8 cellular contexts compared by ENCODE assay signal in the genomic region with DNA sequence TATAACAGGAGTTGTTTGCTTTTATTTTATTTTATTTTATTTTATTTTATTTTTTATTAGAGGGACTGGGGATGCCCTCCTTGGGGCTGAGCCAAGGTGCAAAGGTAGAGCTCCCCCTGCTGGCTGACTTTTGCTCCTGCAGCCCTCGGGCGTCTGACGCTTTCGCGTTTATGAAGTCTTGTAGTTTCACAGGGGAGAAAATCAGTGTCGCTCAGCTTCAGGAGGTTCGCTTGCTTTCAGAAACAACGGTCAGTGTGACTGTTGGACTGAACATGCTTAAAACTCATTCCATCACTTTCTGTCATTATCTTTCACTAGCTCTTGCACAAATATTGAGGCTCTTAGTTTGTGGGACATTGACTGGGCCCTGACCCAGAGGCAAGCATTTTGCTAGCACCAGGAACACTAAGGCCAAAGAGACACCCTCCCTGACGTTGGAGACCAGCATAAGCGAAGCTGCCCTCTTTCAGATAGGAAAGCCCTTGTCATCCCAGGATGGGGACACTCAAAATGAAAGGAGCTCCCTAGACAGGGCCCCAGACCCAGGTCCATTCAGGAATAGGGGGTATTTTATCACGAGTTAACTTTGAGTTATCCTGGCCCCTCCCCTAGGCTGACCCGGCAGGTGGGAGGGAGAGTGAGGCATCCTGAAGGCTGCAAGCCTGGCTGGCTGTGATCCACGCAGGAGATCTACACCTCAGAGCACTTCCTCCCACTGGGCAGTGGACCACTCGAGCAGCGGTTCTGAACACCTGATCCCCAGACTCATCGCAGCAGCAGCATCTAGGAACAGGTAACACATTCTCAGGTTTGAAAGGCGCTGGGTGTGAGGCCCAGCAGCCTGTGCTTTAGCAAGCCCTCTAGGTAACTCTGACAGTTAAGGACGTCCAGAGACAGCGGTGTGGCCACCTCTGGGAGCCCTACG. TPM values are rescaled to one million over a fixed set of nuclear protein-coding genes. Genes with fewer than 3 reads are reported as not detected.
DNase-seq lines count a peak whose midpoint lies in the region; ATAC-seq, FAIRE-seq and TF ChIP-seq lines count a peak whose summit lies in the region.

No MANE protein-coding gene starts in this region.

- H3K27ac ChIP-seq in A673 (ENCODE audit: low read depth, low read length, poor library complexity, severe bottlenecking): no peak overlapping the region
- no peak overlapping the region for H3K27ac ChIP-seq in aorta (ENCODE audit: low read depth in 1 of 2, low read length in 2 of 2)

- no peak overlapping the region for H3K4me3 Mint-ChIP-seq in activated naive CD4-positive, alpha-beta T cell treated with anti-CD3 and anti-CD28 coated beads, Interleukin-2, amount 10 ng/mL, durations not matched to agents 7 days and 5 days

- ATAC-seq in aorta (ENCODE audit: low FRiP score): peak; percentile 76

- no peaks in the 10 kb centered on the region for H3K9me3 ChIP-seq in A673 (ENCODE audit: low read depth, low read length, poor library complexity, severe bottlenecking)
- no peaks in the 10 kb centered on the region for H3K9me3 ChIP-seq in aorta (ENCODE audit: control insufficient read depth, low read length)

- H3K27me3 Mint-ChIP-seq in activated naive CD4-positive, alpha-beta T cell treated with anti-CD3 and anti-CD28 coated beads, Interleukin-2, amount 10 ng/mL, durations not matched to agents 7 days and 5 days: peaks cover 56% of the 10 kb centered on the region

- 55 to 56% methylated on average over 20 of the region's 20 CpGs for WGBS in aorta, 2 donors

- POLR2A ChIA-PET in A673 (lab: Charles Lee; ENCODE audit: low non-redundant PET): interaction anchor here (0.6 kb wide), 1 partner anchor 621 kb away, joined by 3 read pairs; no protein-coding TSS in a partner anchor

- no peaks in the 10 kb centered on the region for H3K4me1 ChIP-seq in A673 (ENCODE audit: insufficient read depth, low read length, poor library complexity, severe bottlenecking)
- H3K4me1 ChIP-seq in aorta (ENCODE audit: control insufficient read depth in 1 of 2, insufficient read depth in 2 of 2, low read length in 2 of 2): peaks cover 0 to 2% of the 10 kb centered on the region in 2 donors

- H3K27ac Mint-ChIP-seq in activated naive CD4-positive, alpha-beta T cell treated with anti-CD3 and anti-CD28 coated beads, Interleukin-2, amount 10 ng/mL, durations not matched to agents 7 days and 5 days: no peak overlapping the region

- intact Hi-C loops in A673 (cut with micrococcal nuclease; ENCODE audit: unreplicated experiment): loop anchor here (1.0 kb wide), 1 partner anchor 157 kb away; no protein-coding TSS in a partner anchor
- intact Hi-C loops in cardiac septum (cut with DNase I): loop anchor here (1.0 to 5.0 kb wide), 2 partner anchors 158 to 441 kb away; no protein-coding TSS in a partner anchor
- intact Hi-C loops in aorta (cut with DNase I): loop anchor here (5.0 to 10.0 kb wide), 4 partner anchors 36 to 444 kb away; a partner anchor contains a TSS

- H3K4me3 ChIP-seq in A673 (ENCODE audit: low read depth, low read length, poor library complexity, severe bottlenecking) (no peak overlapping the region), aorta (ENCODE audit: low read length in 2 of 2) (no peak overlapping the region)

- no peaks in the 10 kb centered on the region for H3K36me3 Mint-ChIP-seq in activated naive CD4-positive, alpha-beta T cell treated with anti-CD3 and anti-CD28 coated beads, Interleukin-2, amount 10 ng/mL, durations not matched to agents 7 days and 5 days

- peak; percentile 73 for DNase-seq in A673 (ENCODE audit: low spot score)
- DNase-seq in GM12891 (ENCODE audit: insufficient read length, low spot score): peak; percentile 44
- peak; percentile 30 for DNase-seq in HuH-7.5 (ENCODE audit: low spot score)
- DNase-seq in SKM-1 (lab: John Stamatoyannopoulos, UW; ENCODE audit: unreplicated experiment): peak; percentile 20
- DNase-seq in activated naive CD4-positive, alpha-beta T cell treated with anti-CD3 and anti-CD28 coated beads, Interleukin-2, amount 10 ng/mL, durations not matched to agents 7 days and 5 days: peak; percentile 86
- peak; percentile 90 for DNase-seq in cardiac septum (ENCODE audit: low spot score)
- DNase-seq in renal cortical epithelial cell (ENCODE audit: low read depth): peak; percentile 40
- DNase-seq in aorta: peak; percentile 71 to 90

- H3K9me3 Mint-ChIP-seq in activated naive CD4-positive, alpha-beta T cell treated with anti-CD3 and anti-CD28 coated beads, Interleukin-2, amount 10 ng/mL, durations not matched to agents 7 days and 5 days: no peaks in the 10 kb centered on the region

- peaks cover 33% of the 10 kb centered on the region for H3K4me1 Mint-ChIP-seq in activated naive CD4-positive, alpha-beta T cell treated with anti-CD3 and anti-CD28 coated beads, Interleukin-2, amount 10 ng/mL, durations not matched to agents 7 days and 5 days

- H3K27me3 ChIP-seq in A673 (replicated peaks; ENCODE audit: insufficient read depth, low read depth, low read length, poor library complexity) (no peaks in the 10 kb centered on the region), aorta (ENCODE audit: control insufficient read depth in 1 of 2, insufficient read depth in 2 of 2, low read length in 1 of 2) (no peaks in the 10 kb centered on the region)

- CTCF ChIA-PET in A673 (lab: Charles Lee): interaction anchor here (0.5 to 1.9 kb wide), 5 partner anchors 27 to 439 kb away, joined by 4 to 19 read pairs (median 5); no protein-coding TSS in a partner anchor
- CTCF ChIA-PET in activated naive CD4-positive, alpha-beta T cell treated with anti-CD3 and anti-CD28 coated beads, Interleukin-2, amount 10 ng/mL, durations not matched to agents 7 days and 5 days (lab: Charles Lee): interaction anchor here (0.8 to 12.9 kb wide), 40 partner anchors 8 to 541 kb away, joined by 3 to 211 read pairs (median 4); a partner anchor contains a TSS

- FAIRE-seq in GM12891 (lab: Jason Lieb, UNC): peak; percentile 80

- no TSS peak for BruUV-seq in A673 (replicated peaks; lab: Mats Ljungman, UMichigan)

- peak; percentile 94 for TF ChIP-seq CTCF in A673 (conservative IDR thresholded peaks at IDR 0.05; ENCODE audit: low read depth, low read length)

- no peak for TF ChIP-seq POLR2A in GM12891 (IDR thresholded peaks at IDR 0.05; ENCODE audit: low read depth, low read length)

- H3K36me3 ChIP-seq in A673 (ENCODE audit: insufficient read depth, low read length, poor library complexity, severe bottlenecking) (no peaks in the 10 kb centered on the region), aorta (ENCODE audit: control insufficient read depth in 1 of 2, insufficient read depth in 2 of 2, low read length in 1 of 2) (no peaks in the 10 kb centered on the region)

TF ChIP-seq in GM12891, 5 proteins besides CTCF, POLR2A, EP300 and RAD21:
- TF ChIP-seq POLR2AphosphoS5 (IDR thresholded peaks at IDR 0.05; ENCODE audit: low read depth, low read length) (no peak), TAF1 (IDR thresholded peaks at IDR 0.05; ENCODE audit: low read depth, low read length) (no peak), PAX5 (IDR thresholded peaks at IDR 0.05; ENCODE audit: insufficient read depth, low read length, severe bottlenecking) (no peak), SPI1 (IDR thresholded peaks at IDR 0.05; ENCODE audit: low read depth, low read length) (no peak), POU2F2 (IDR thresholded peaks at IDR 0.05; ENCODE audit: low read depth, low read length) (no peak)

RNA-seq across cellular contexts. Expression of a gene that starts 34.4 kb away (rescaled TPM):
- 5.9 and 7.4 TPM in 2 replicates for total RNA-seq in A673 (2021)
- polyA plus RNA-seq in GM12891 (2012; ENCODE audit: low read depth, missing spikeins): 5.8 TPM
- 13.1 TPM for total RNA-seq in cardiac septum
- total RNA-seq in renal cortical epithelial cell: 4.6 and 16.0 TPM in 2 replicates
- 10 to 100 TPM; 18.5 to 26.8 TPM for total RNA-seq in aorta
- 10 to 100 TPM; 19.1 to 19.8 TPM for polyA plus RNA-seq in aorta

RNA-seq across cellular contexts. Expression of a gene that starts 35.8 kb away (rescaled TPM):
- total RNA-seq in A673 (2021): 18.8 and 19.5 TPM in 2 replicates
- 32.6 TPM for polyA plus RNA-seq in GM12891 (2012; ENCODE audit: low read depth, missing spikeins)
- 13.6 TPM for total RNA-seq in cardiac septum
- 53.8 and 67.2 TPM in 2 replicates for total RNA-seq in renal cortical epithelial cell
- total RNA-seq in aorta: 10 to 100 TPM; 28.3 to 30.6 TPM
- 10 to 100 TPM; 19.5 to 23.3 TPM for polyA plus RNA-seq in aorta

Comparison
In these comparisons a context has a peak if more than half of its experiments do, and no peak if none do; other contexts are left out.
1. DNase-seq: peak in every context shown above with its lines; median percentile 90 in cardiac septum; 86 in activated naive CD4-positive, alpha-beta T cell treated with anti-CD3 and anti-CD28 coated beads, Interleukin-2, amount 10 ng/mL, durations not matched to agents 7 days and 5 days; 80 in aorta; 73 in A673; 44 in GM12891; 40 in renal cortical epithelial cell; 30 in HuH-7.5; 20 in SKM-1.